ENCODE assay signal across 14 cellular contexts in genomic region chr2:1717129-1717528, GRCh38. TPM values are rescaled to one million over a fixed set of nuclear protein-coding genes. Genes with fewer than 3 reads are reported as not detected.
DNase-seq lines count a peak whose midpoint lies in the region; ATAC-seq and TF ChIP-seq lines count a peak whose summit lies in the region.
"Had no signal": no experiment of that assay in that cellular context is flagged by ENCODE, and none has a peak within 500 bp of the region (broad histone marks: within the 10 kb centered on the region; RNA-seq: fewer than 3 reads in every experiment).

No MANE protein-coding gene starts in this region.

- peaks cover 0 to 12% (median 0%) of the 10 kb centered on the region in 11 experiments; a peak in 5 of 22 replicates for H3K36me3 ChIP-seq in BLaER1 treated with 17β-estradiol and CSF1 and Interleukin-3, amounts not matched to agents 10 nM and 100 nM

- peak overlapping the region; percentile 30 to 96 (median 78); a peak in 19 of 22 replicates for H3K27ac ChIP-seq in BLaER1 treated with 17β-estradiol and CSF1 and Interleukin-3, amounts not matched to agents 10 nM and 100 nM
- H3K27ac ChIP-seq: dorsolateral prefrontal cortex had no signal

- peaks cover 63% of the 10 kb centered on the region for H3K4me1 Mint-ChIP-seq in brain
- H3K4me1 Mint-ChIP-seq: memory B cell had no signal

- H3K36me3 Mint-ChIP-seq in brain = no peaks in the 10 kb centered on the region

- H3K4me3 Mint-ChIP-seq in brain = peak overlapping the region in 1 of 5 experiments; percentile 42
- H3K4me3 Mint-ChIP-seq: activated T-cell treated with anti-CD3 and anti-CD28 coated beads, Interleukin-2, amount 50 U/mL, for 4 hours; memory B cell had no signal

- TF ChIP-seq CTCF in brain (conservative IDR thresholded peaks at IDR 0.05) = no peak

- peak overlapping the region; percentile 75 to 100 (median 94) for H3K4me2 ChIP-seq in BLaER1 treated with 17β-estradiol and CSF1 and Interleukin-3, amounts not matched to agents 10 nM and 100 nM

- H3K27ac Mint-ChIP-seq in brain = peak overlapping the region; percentile 58 to 83 (median 64)
- H3K27ac Mint-ChIP-seq: memory B cell had no signal

- no peak for DNase-seq in left ventricle myocardium superior
- DNase-seq in pons (ENCODE audit: low spot score) = peak; percentile 94
- DNase-seq in stimulated activated CD8-positive, alpha-beta memory T cell treated with anti-CD3 and anti-CD28 coated beads, Interleukin-4, amount 100 ng/mL, for 48 hours = no peak
- no peak for DNase-seq in effector CD8-positive, alpha-beta T cell (lab: John Stamatoyannopoulos, UW)
- no peak for DNase-seq in NCI-H1694 treated with DMSO at 0.1 percent for 48 hours (lab: John Stamatoyannopoulos, UW)
- DNase-seq in AG20443 (ENCODE audit: low spot score) = no peak
- DNase-seq: activated T-cell treated with anti-CD3 and anti-CD28 coated beads, Interleukin-2, amount 50 U/mL, for 4 hours; NCI-H524 treated with DMSO at 0.1 percent for 48 hours; stimulated activated CD4-positive, alpha-beta T cell treated with anti-CD3 and anti-CD28 coated beads, Interleukin-4, amount 100 ng/mL, for 4 hours; T-helper 9 cell had no signal

- no peak overlapping the region for H3K4me3 ChIP-seq in BLaER1 treated with 17β-estradiol and CSF1 and Interleukin-3, amounts not matched to agents 10 nM and 100 nM
- H3K4me3 ChIP-seq: dorsolateral prefrontal cortex had no signal

- no peaks in the 10 kb centered on the region for H3K27me3 Mint-ChIP-seq in brain

- no peaks in the 10 kb centered on the region for H3K9me3 ChIP-seq in BLaER1 treated with 17β-estradiol and CSF1 and Interleukin-3, amounts not matched to agents 10 nM and 100 nM (replicated peaks in 1 of 11)

- peaks cover 0 to 95% (median 77%) of the 10 kb centered on the region in 11 experiments; a peak in 21 of 22 replicates for H4K20me1 ChIP-seq in BLaER1 treated with 17β-estradiol and CSF1 and Interleukin-3, amounts not matched to agents 10 nM and 100 nM

- ATAC-seq in left ventricle myocardium superior = peak; percentile 41
- ATAC-seq: activated T-cell treated with anti-CD3 and anti-CD28 coated beads, Interleukin-2, amount 50 U/mL, for 4 hours had no signal

- H3K9ac ChIP-seq in BLaER1 treated with 17β-estradiol and CSF1 and Interleukin-3, amounts not matched to agents 10 nM and 100 nM = peak overlapping the region in 9 of 11 experiments; percentile 33 to 78 (median 67); a peak in 16 of 22 replicates

- peaks cover 74 to 97% (median 96%) of the 10 kb centered on the region in 10 experiments for H3K4me1 ChIP-seq in BLaER1 treated with 17β-estradiol and CSF1 and Interleukin-3, amounts not matched to agents 10 nM and 100 nM

- intact Hi-C loops in left ventricle myocardium superior (cut with micrococcal nuclease) = no loop called here

- H3K9me3 Mint-ChIP-seq in brain = no peaks in the 10 kb centered on the region
- H3K9me3 Mint-ChIP-seq: activated T-cell treated with anti-CD3 and anti-CD28 coated beads, Interleukin-2, amount 50 U/mL, for 4 hours had no signal

- H3K27me3 ChIP-seq in BLaER1 treated with 17β-estradiol and CSF1 and Interleukin-3, amounts not matched to agents 10 nM and 100 nM = no peaks in the 10 kb centered on the region; a peak in 1 of 22 replicates

RNA-seq across cellular contexts. Expression of gene PXDN, which starts 27.2 kb away (rescaled TPM):
- 6.9 TPM for polyA plus RNA-seq in brain (ENCODE audit: insufficient read depth, low read depth, low replicate concordance)
- total RNA-seq in left ventricle myocardium superior = 18.5 TPM
